16 cellular contexts compared by ENCODE assay signal in genomic region chr11:1082346-1082727, GRCh38. TPM values are rescaled to one million over a fixed set of nuclear protein-coding genes. Genes with fewer than 3 reads are reported as not detected.
"Had no signal": no experiment of that assay in that cellular context is flagged by ENCODE, and none has a peak within 500 bp of the region (broad histone marks: within the 10 kb centered on the region; RNA-seq: fewer than 3 reads in every experiment).

No MANE protein-coding gene starts in this region.

- DNase-seq: activated CD4-positive, alpha-beta T cell treated with anti-CD3 and anti-CD28 coated beads, Interleukin-2, amount 10 ng/mL, durations not matched to agents 24 days and 14 days; activated gamma-delta T cell treated with Interleukin-2 at 50 U/mL for 16 hours; activated naive CD8-positive, alpha-beta T cell treated with anti-CD3 and anti-CD28 coated beads, Interleukin-2, amount 50 U/mL, for 24 hours; activated T-cell treated with anti-CD3 and anti-CD28 coated beads, Interleukin-2, amount 50 U/mL, for 1 hour; effector CD4-positive, alpha-beta T cell; hypothalamus had no signal

- H3K4me1 Mint-ChIP-seq: activated CD4-positive, alpha-beta T cell treated with anti-CD3 and anti-CD28 coated beads, Interleukin-2, amount 10 ng/mL, durations not matched to agents 24 days and 14 days; activated naive CD8-positive, alpha-beta T cell treated with anti-CD3 and anti-CD28 coated beads, Interleukin-2, amount 50 U/mL, for 24 hours; nephron had no signal

- H3K27ac Mint-ChIP-seq: activated CD4-positive, alpha-beta T cell treated with anti-CD3 and anti-CD28 coated beads, Interleukin-2, amount 10 ng/mL, durations not matched to agents 24 days and 14 days; activated naive CD8-positive, alpha-beta T cell treated with anti-CD3 and anti-CD28 coated beads, Interleukin-2, amount 50 U/mL, for 24 hours; nephron had no signal

- H3K27me3 ChIP-seq: cardiac muscle cell had no signal

- H3K27me3 Mint-ChIP-seq: activated CD4-positive, alpha-beta T cell treated with anti-CD3 and anti-CD28 coated beads, Interleukin-2, amount 10 ng/mL, durations not matched to agents 24 days and 14 days; activated naive CD8-positive, alpha-beta T cell treated with anti-CD3 and anti-CD28 coated beads, Interleukin-2, amount 50 U/mL, for 24 hours had no signal

- ATAC-seq: activated naive CD8-positive, alpha-beta T cell treated with anti-CD3 and anti-CD28 coated beads, Interleukin-2, amount 50 U/mL, for 24 hours had no signal

- H3K4me3 Mint-ChIP-seq: activated CD4-positive, alpha-beta T cell treated with anti-CD3 and anti-CD28 coated beads, Interleukin-2, amount 10 ng/mL, durations not matched to agents 24 days and 14 days; activated naive CD8-positive, alpha-beta T cell treated with anti-CD3 and anti-CD28 coated beads, Interleukin-2, amount 50 U/mL, for 24 hours; nephron had no signal

- H3K4me3 ChIP-seq: cardiac muscle cell, coronary artery, skin epidermis had no signal

- H3K27ac ChIP-seq: cardiac muscle cell, coronary artery, epithelial cell of prostate, skin epidermis, VCaP had no signal

- H3K36me3 ChIP-seq: cardiac muscle cell had no signal

- H3K9me3 Mint-ChIP-seq: activated CD4-positive, alpha-beta T cell treated with anti-CD3 and anti-CD28 coated beads, Interleukin-2, amount 10 ng/mL, durations not matched to agents 24 days and 14 days; activated naive CD8-positive, alpha-beta T cell treated with anti-CD3 and anti-CD28 coated beads, Interleukin-2, amount 50 U/mL, for 24 hours; nephron had no signal

RNA-seq across cellular contexts. Expression of gene MUC2, which starts 7.7 kb away (rescaled TPM):
- total RNA-seq: activated CD4-positive, alpha-beta T cell treated with anti-CD3 and anti-CD28 coated beads, Interleukin-2, amount 10 ng/mL, durations not matched to agents 24 days and 14 days; activated CD8-positive, alpha-beta memory T cell treated with anti-CD3 and anti-CD28 coated beads for 36 hours; astrocyte; omental fat pad; SK-MEL-5 had no signal
- polyA plus RNA-seq: cardiac muscle cell had no signal

RNA-seq across cellular contexts. Expression of gene MUC6, which starts 45.8 kb away (rescaled TPM):
- total RNA-seq: activated CD4-positive, alpha-beta T cell treated with anti-CD3 and anti-CD28 coated beads, Interleukin-2, amount 10 ng/mL, durations not matched to agents 24 days and 14 days; activated CD8-positive, alpha-beta memory T cell treated with anti-CD3 and anti-CD28 coated beads for 36 hours; astrocyte; cardiac muscle cell; omental fat pad; SK-MEL-5 had no signal
- polyA plus RNA-seq: cardiac muscle cell had no signal
